ENCODE assay signal across 8 cellular contexts in the genomic region with DNA sequence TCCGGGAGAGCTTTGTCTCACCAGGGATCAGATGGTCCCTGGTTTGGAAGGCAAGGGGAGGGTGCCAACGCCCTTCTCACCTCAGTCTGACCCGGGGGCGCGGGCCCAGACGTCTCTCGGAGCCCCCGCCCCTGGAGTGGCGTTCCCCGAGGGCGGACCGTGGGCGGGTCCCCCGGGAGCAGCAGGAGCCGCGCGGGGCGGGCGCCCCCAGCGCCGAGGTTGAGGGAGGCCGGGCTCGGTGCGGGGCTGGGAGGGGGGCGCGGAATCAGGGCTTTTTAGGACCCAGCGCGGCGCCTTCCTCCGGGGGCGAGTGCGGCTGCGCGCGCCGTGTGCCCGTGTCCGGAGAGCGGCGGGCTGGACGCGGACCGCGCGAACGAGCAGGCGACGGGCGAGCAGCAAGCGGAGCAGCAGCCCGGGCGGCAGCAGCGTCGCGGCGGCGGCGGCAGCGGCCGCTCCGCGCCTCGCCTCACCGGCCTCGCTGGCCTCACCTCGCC. TPM values are rescaled to one million over a fixed set of nuclear protein-coding genes. Genes with fewer than 3 reads are reported as not detected.
DNase-seq lines count a peak whose midpoint lies in the region; ATAC-seq and TF ChIP-seq lines count a peak whose summit lies in the region.

Gene KCNC1 (plus strand): TSS at position 364 of the 494 bp plus-strand sequence. CDS start 1,222 bp downstream, outside the sequence.

- H3K9me3 Mint-ChIP-seq in activated CD4-positive, alpha-beta T cell treated with anti-CD3 and anti-CD28 coated beads, Interleukin-2, amount 10 ng/mL, durations not matched to agents 7 days and 5 days: no peaks in the 10 kb centered on the region

- POLR2A ChIA-PET in A673 (lab: Charles Lee; ENCODE audit: low non-redundant PET): interaction anchor here (0.6 kb wide), 1 partner anchor 281 kb away, joined by 4 read pairs; no protein-coding TSS in a partner anchor
- POLR2A ChIA-PET in activated CD4-positive, alpha-beta T cell treated with anti-CD3 and anti-CD28 coated beads, Interleukin-2, amount 10 ng/mL, durations not matched to agents 7 days and 5 days (lab: Charles Lee): no interaction called here

- CTCF ChIA-PET in A673 (lab: Charles Lee): interaction anchor here (0.6 to 1.6 kb wide), 3 partner anchors 133 to 244 kb away, joined by 4 to 8 read pairs (median 5); no protein-coding TSS in a partner anchor
- CTCF ChIA-PET in activated CD4-positive, alpha-beta T cell treated with anti-CD3 and anti-CD28 coated beads, Interleukin-2, amount 10 ng/mL, durations not matched to agents 7 days and 5 days (lab: Charles Lee): interaction anchor here (1.0 kb wide), 1 partner anchor 9 kb away, joined by 4 read pairs; no protein-coding TSS in a partner anchor

- no peaks in the 10 kb centered on the region for H3K36me3 ChIP-seq in A673 (ENCODE audit: insufficient read depth, low read length, poor library complexity, severe bottlenecking)
- H3K36me3 ChIP-seq in ectodermal cell (ENCODE audit: control insufficient read depth, insufficient read depth, low read length): no peaks in the 10 kb centered on the region

- H3K27me3 ChIP-seq in A673 (replicated peaks; ENCODE audit: insufficient read depth, low read depth, low read length, poor library complexity): peaks cover 16% of the 10 kb centered on the region
- peaks cover 65% of the 10 kb centered on the region for H3K27me3 ChIP-seq in ectodermal cell (ENCODE audit: control insufficient read depth, insufficient read depth, low read length, poor library complexity, severe bottlenecking)

- intact Hi-C loops in A673 (cut with micrococcal nuclease; ENCODE audit: unreplicated experiment): loop anchor here (10.0 kb wide), 1 partner anchor 350 kb away; the partner anchor contains the start of gene KCNJ11

- H3K27ac Mint-ChIP-seq in activated CD4-positive, alpha-beta T cell treated with anti-CD3 and anti-CD28 coated beads, Interleukin-2, amount 10 ng/mL, durations not matched to agents 7 days and 5 days: no peak within 1 kb of the TSS

- WGBS in ectodermal cell, 2 experiments: 0% methylated on average over 66 of the region's 66 CpGs

- H3K4me1 Mint-ChIP-seq in activated CD4-positive, alpha-beta T cell treated with anti-CD3 and anti-CD28 coated beads, Interleukin-2, amount 10 ng/mL, durations not matched to agents 7 days and 5 days: peaks cover 3% of the 10 kb centered on the region

- ATAC-seq in GM18867 (IDR thresholded peaks at IDR 0.05; ENCODE audit: unreplicated experiment) (peak; percentile 18), GM18511 (IDR thresholded peaks at IDR 0.05; ENCODE audit: unreplicated experiment) (no peak), GM18861 (IDR thresholded peaks at IDR 0.05; ENCODE audit: unreplicated experiment) (no peak)

- no peak within 1 kb of the TSS for H3K4me3 Mint-ChIP-seq in activated CD4-positive, alpha-beta T cell treated with anti-CD3 and anti-CD28 coated beads, Interleukin-2, amount 10 ng/mL, durations not matched to agents 7 days and 5 days

- H3K36me3 Mint-ChIP-seq in activated CD4-positive, alpha-beta T cell treated with anti-CD3 and anti-CD28 coated beads, Interleukin-2, amount 10 ng/mL, durations not matched to agents 7 days and 5 days (ENCODE audit: low read depth): peaks cover 2% of the 10 kb centered on the region

- no peaks in the 10 kb centered on the region for H3K9me3 ChIP-seq in A673 (ENCODE audit: low read depth, low read length, poor library complexity, severe bottlenecking)
- H3K9me3 ChIP-seq in ectodermal cell (ENCODE audit: control insufficient read depth, low read length): no peaks in the 10 kb centered on the region

- H3K27ac ChIP-seq in A673 (ENCODE audit: low read depth, low read length, poor library complexity, severe bottlenecking) (no peak within 1 kb of the TSS), ectodermal cell (ENCODE audit: insufficient read depth, low read depth, low read length, poor library complexity, severe bottlenecking) (no peak within 1 kb of the TSS)

- H3K4me3 ChIP-seq in A673 (ENCODE audit: low read depth, low read length, poor library complexity, severe bottlenecking): peak within 1 kb of the TSS; percentile 31
- H3K4me3 ChIP-seq in ectodermal cell (ENCODE audit: insufficient read depth, low read depth, low read length): peak within 1 kb of the TSS; percentile 45

- H3K27me3 Mint-ChIP-seq in activated CD4-positive, alpha-beta T cell treated with anti-CD3 and anti-CD28 coated beads, Interleukin-2, amount 10 ng/mL, durations not matched to agents 7 days and 5 days: peaks cover 50% of the 10 kb centered on the region

- DNase-seq in A673 (ENCODE audit: low spot score) (peak; percentile 39), NCI-H82 (lab: John Stamatoyannopoulos, UW) (peak; percentile 85), mesenteric fat pad (ENCODE audit: low spot score) (peak; percentile 81)
- DNase-seq in activated CD4-positive, alpha-beta T cell treated with anti-CD3 and anti-CD28 coated beads, Interleukin-2, amount 10 ng/mL, durations not matched to agents 7 days and 5 days: no peak

- H3K4me1 ChIP-seq in A673 (ENCODE audit: insufficient read depth, low read length, poor library complexity, severe bottlenecking): no peaks in the 10 kb centered on the region
- peaks cover 24% of the 10 kb centered on the region for H3K4me1 ChIP-seq in ectodermal cell (ENCODE audit: control insufficient read depth, insufficient read depth, low read length)

- TF ChIP-seq CTCF in A673 (conservative IDR thresholded peaks at IDR 0.05; ENCODE audit: low read depth, low read length): no peak

- BruUV-seq in A673 (replicated peaks; lab: Mats Ljungman, UMichigan): no TSS peak

RNA-seq across cellular contexts. Expression of gene KCNC1, which starts in this region (rescaled TPM):
- total RNA-seq in A673 (2021) (0.09 and 0.13 TPM in 2 replicates), mesenteric fat pad (not detected)
- 2.0 TPM for polyA plus RNA-seq in ectodermal cell (2013, experiment 1 of 4)
- 2.2 TPM for polyA plus RNA-seq in ectodermal cell (2013, experiment 2 of 4)
- 2.2 TPM for polyA plus RNA-seq in ectodermal cell (2013, experiment 3 of 4)
- polyA plus RNA-seq in ectodermal cell (2013, experiment 4 of 4): 1.5 TPM
- total RNA-seq in activated CD4-positive, alpha-beta T cell treated with anti-CD3 and anti-CD28 coated beads, Interleukin-2, amount 10 ng/mL, durations not matched to agents 7 days and 5 days: not detected

Comparison
In these comparisons a context has a peak if more than half of its experiments do, and no peak if none do; other contexts are left out.
1. Peak in DNase-seq and H3K4me3 ChIP-seq in A673; RNA of the gene not detected or under 1 TPM.
2. Peak in DNase-seq in mesenteric fat pad; RNA of the gene not detected or under 1 TPM.